1 cellular context compared by ENCODE assay signal in the genomic region with DNA sequence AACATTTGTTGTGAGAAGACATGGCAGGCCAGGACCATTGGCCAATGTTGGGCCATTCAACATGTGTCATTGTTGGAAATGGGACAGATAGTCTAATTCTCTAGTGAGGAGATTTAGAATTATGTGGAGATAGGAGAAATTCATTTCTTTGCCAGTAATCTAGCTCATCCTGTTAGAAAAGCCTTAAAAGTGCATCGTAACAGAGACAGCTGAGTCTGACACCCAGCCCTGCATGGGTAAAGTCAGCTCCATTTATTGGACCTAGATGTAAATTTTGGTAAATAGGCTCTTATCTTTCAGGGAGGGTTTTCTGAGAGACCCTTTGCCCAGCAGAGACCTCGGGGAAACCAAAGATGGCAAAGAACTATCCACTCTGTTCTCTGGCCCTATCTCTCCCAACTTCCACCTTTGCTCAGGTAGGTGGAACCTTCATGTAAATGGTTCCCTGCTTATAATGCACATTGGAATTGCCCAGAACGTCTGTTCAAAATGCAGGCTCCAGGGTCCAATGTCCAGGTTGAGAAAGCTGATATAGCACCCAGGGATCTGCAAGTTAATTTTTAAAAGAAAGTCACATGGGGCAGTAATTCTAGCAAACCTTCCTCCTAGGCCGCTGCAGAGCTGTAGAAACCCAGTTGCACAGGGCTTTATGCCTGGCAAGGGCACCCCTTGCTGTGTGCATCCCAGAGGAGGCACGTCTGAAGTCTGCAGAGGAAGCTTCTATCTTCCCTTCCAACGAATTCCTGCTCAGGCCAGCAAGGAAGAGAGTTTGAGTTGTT.
TF ChIP-seq lines count a peak whose summit lies in the region.

No MANE protein-coding gene starts in this region.

TF ChIP-seq in HepG2, 621 proteins besides CTCF, POLR2A, EP300 and RAD21 (continued from another document and continues in another):
- TF ChIP-seq, protein P1, sequence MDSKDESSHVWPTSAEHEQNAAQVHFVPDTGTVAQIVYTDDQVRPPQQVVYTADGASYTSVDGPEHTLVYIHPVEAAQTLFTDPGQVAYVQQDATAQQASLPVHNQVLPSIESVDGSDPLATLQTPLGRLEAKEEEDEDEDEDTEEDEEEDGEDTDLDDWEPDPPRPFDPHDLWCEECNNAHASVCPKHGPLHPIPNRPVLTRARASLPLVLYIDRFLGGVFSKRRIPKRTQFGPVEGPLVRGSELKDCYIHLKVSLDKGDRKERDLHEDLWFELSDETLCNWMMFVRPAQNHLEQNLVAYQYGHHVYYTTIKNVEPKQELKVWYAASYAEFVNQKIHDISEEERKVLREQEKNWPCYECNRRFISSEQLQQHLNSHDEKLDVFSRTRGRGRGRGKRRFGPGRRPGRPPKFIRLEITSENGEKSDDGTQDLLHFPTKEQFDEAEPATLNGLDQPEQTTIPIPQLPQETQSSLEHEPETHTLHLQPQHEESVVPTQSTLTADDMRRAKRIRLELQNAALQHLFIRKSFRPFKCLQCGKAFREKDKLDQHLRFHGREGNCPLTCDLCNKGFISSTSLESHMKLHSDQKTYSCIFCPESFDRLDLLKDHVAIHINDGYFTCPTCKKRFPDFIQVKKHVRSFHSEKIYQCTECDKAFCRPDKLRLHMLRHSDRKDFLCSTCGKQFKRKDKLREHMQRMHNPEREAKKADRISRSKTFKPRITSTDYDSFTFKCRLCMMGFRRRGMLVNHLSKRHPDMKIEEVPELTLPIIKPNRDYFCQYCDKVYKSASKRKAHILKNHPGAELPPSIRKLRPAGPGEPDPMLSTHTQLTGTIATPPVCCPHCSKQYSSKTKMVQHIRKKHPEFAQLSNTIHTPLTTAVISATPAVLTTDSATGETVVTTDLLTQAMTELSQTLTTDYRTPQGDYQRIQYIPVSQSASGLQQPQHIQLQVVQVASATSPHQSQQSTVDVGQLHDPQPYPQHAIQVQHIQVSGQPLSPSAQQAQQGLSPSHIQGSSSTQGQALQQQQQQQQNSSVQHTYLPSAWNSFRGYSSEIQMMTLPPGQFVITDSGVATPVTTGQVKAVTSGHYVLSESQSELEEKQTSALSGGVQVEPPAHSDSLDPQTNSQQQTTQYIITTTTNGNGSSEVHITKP (CRISPR knock-in tag; IDR thresholded peaks at IDR 0.05; ENCODE audit: low read depth), result peak; percentile 97
- TF ChIP-seq GATAD2A (CRISPR knock-in tag; IDR thresholded peaks at IDR 0.05) (peak; percentile 80), DR1 (CRISPR knock-in tag; IDR thresholded peaks at IDR 0.05) (0 out of 2 replicates have a peak, but pooled peaks have one; percentile 25), ZNF34 (CRISPR knock-in tag; IDR thresholded peaks at IDR 0.05; ENCODE audit: borderline replicate concordance) (no peak), GFI1 (CRISPR knock-in tag; IDR thresholded peaks at IDR 0.05; ENCODE audit: borderline replicate concordance) (peak; percentile 53), REXO4 (CRISPR knock-in tag; IDR thresholded peaks at IDR 0.05; ENCODE audit: borderline replicate concordance) (no peak), ESRRA (CRISPR knock-in tag; IDR thresholded peaks at IDR 0.05; ENCODE audit: low read depth) (peak; percentile 90), SOX13 (IDR thresholded peaks at IDR 0.05) (no peak), SOX13 (CRISPR knock-in tag; conservative IDR thresholded peaks at IDR 0.05 in 1 of 2, IDR thresholded peaks at IDR 0.05 in 1 of 2) (peak in 1 of 2 experiments; percentile 61; a peak in 1 of 4 replicates), PHF8 (CRISPR knock-in tag; IDR thresholded peaks at IDR 0.05) (peak; percentile 58; the same call in 1 of the 2 replicates), JUNB (CRISPR knock-in tag; IDR thresholded peaks at IDR 0.05; ENCODE audit: borderline replicate concordance) (no peak), NR2F6 (IDR thresholded peaks at IDR 0.05) (peak; percentile 53), NR2F6 (CRISPR knock-in tag; IDR thresholded peaks at IDR 0.05) (0 out of 2 replicates have a peak, but pooled peaks have one; percentile 19), ZNF670 (CRISPR knock-in tag; IDR thresholded peaks at IDR 0.05; ENCODE audit: borderline replicate concordance) (no peak), STAG1 (CRISPR knock-in tag; IDR thresholded peaks at IDR 0.05) (0 out of 2 replicates have a peak, but pooled peaks have one; percentile 9), ELF1 (CRISPR knock-in tag; IDR thresholded peaks at IDR 0.05) (no peak), ATAD3A (CRISPR knock-in tag; IDR thresholded peaks at IDR 0.05) (no peak), ZNF878 (CRISPR knock-in tag; IDR thresholded peaks at IDR 0.05) (no peak), MEF2D (CRISPR knock-in tag; IDR thresholded peaks at IDR 0.05) (peak; percentile 37; the same call in 1 of the 2 replicates), SAP130 (CRISPR knock-in tag; IDR thresholded peaks at IDR 0.05; ENCODE audit: low read depth) (peak; percentile 24; the same call in 1 of the 2 replicates), KAT2B (IDR thresholded peaks at IDR 0.05; ENCODE audit: borderline replicate concordance, low read depth, low read length) (no peak), ZNF883 (CRISPR knock-in tag; IDR thresholded peaks at IDR 0.05; ENCODE audit: not compliant biosample characterization) (no peak), SPEN (CRISPR knock-in tag; IDR thresholded peaks at IDR 0.05; ENCODE audit: low read depth) (no peak), SMAD3 (CRISPR knock-in tag; IDR thresholded peaks at IDR 0.05) (no peak), ARNTL (CRISPR knock-in tag; IDR thresholded peaks at IDR 0.05) (peak; percentile 85), ZNF326 (CRISPR knock-in tag; IDR thresholded peaks at IDR 0.05; ENCODE audit: borderline replicate concordance) (no peak), ZNF546 (CRISPR knock-in tag; conservative IDR thresholded peaks at IDR 0.05) (no peak), ZBTB20 (CRISPR knock-in tag; IDR thresholded peaks at IDR 0.05; ENCODE audit: borderline replicate concordance, low read depth) (peak; percentile 61; the same call in 1 of the 2 replicates), RXRB (CRISPR knock-in tag; IDR thresholded peaks at IDR 0.05; ENCODE audit: borderline replicate concordance) (peak; percentile 47), HNF4A (CRISPR knock-in tag; IDR thresholded peaks at IDR 0.05) (peak; percentile 96), ZNF615 (CRISPR knock-in tag; IDR thresholded peaks at IDR 0.05; ENCODE audit: borderline replicate concordance) (no peak), ZNF607 (CRISPR knock-in tag; IDR thresholded peaks at IDR 0.05; ENCODE audit: borderline replicate concordance) (no peak), ZNF333 (CRISPR knock-in tag; IDR thresholded peaks at IDR 0.05; ENCODE audit: borderline replicate concordance) (no peak), DMAP1 (CRISPR knock-in tag; IDR thresholded peaks at IDR 0.05) (0 out of 2 replicates have a peak, but pooled peaks have one; percentile 13), CEBPG (CRISPR knock-in tag; IDR thresholded peaks at IDR 0.05) (0 out of 2 replicates have a peak, but pooled peaks have one; percentile 43)
- TF ChIP-seq, protein P2, sequence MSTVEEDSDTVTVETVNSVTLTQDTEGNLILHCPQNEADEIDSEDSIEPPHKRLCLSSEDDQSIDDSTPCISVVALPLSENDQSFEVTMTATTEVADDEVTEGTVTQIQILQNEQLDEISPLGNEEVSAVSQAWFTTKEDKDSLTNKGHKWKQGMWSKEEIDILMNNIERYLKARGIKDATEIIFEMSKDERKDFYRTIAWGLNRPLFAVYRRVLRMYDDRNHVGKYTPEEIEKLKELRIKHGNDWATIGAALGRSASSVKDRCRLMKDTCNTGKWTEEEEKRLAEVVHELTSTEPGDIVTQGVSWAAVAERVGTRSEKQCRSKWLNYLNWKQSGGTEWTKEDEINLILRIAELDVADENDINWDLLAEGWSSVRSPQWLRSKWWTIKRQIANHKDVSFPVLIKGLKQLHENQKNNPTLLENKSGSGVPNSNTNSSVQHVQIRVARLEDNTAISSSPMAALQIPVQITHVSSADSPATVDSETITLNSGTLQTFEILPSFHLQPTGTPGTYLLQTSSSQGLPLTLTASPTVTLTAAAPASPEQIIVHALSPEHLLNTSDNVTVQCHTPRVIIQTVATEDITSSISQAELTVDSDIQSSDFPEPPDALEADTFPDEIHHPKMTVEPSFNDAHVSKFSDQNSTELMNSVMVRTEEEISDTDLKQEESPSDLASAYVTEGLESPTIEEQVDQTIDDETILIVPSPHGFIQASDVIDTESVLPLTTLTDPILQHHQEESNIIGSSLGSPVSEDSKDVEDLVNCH (CRISPR knock-in tag; IDR thresholded peaks at IDR 0.05), result no peak
- TF ChIP-seq, protein P3, sequence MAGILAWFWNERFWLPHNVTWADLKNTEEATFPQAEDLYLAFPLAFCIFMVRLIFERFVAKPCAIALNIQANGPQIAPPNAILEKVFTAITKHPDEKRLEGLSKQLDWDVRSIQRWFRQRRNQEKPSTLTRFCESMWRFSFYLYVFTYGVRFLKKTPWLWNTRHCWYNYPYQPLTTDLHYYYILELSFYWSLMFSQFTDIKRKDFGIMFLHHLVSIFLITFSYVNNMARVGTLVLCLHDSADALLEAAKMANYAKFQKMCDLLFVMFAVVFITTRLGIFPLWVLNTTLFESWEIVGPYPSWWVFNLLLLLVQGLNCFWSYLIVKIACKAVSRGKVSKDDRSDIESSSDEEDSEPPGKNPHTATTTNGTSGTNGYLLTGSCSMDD (CRISPR knock-in tag; IDR thresholded peaks at IDR 0.05), result no peak
- TF ChIP-seq, protein P4, sequence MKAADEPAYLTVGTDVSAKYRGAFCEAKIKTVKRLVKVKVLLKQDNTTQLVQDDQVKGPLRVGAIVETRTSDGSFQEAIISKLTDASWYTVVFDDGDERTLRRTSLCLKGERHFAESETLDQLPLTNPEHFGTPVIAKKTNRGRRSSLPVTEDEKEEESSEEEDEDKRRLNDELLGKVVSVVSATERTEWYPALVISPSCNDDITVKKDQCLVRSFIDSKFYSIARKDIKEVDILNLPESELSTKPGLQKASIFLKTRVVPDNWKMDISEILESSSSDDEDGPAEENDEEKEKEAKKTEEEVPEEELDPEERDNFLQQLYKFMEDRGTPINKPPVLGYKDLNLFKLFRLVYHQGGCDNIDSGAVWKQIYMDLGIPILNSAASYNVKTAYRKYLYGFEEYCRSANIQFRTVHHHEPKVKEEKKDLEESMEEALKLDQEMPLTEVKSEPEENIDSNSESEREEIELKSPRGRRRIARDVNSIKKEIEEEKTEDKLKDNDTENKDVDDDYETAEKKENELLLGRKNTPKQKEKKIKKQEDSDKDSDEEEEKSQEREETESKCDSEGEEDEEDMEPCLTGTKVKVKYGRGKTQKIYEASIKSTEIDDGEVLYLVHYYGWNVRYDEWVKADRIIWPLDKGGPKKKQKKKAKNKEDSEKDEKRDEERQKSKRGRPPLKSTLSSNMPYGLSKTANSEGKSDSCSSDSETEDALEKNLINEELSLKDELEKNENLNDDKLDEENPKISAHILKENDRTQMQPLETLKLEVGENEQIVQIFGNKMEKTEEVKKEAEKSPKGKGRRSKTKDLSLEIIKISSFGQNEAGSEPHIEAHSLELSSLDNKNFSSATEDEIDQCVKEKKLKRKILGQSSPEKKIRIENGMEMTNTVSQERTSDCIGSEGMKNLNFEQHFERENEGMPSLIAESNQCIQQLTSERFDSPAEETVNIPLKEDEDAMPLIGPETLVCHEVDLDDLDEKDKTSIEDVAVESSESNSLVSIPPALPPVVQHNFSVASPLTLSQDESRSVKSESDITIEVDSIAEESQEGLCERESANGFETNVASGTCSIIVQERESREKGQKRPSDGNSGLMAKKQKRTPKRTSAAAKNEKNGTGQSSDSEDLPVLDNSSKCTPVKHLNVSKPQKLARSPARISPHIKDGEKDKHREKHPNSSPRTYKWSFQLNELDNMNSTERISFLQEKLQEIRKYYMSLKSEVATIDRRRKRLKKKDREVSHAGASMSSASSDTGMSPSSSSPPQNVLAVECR (CRISPR knock-in tag; IDR thresholded peaks at IDR 0.05; ENCODE audit: borderline replicate concordance), result 0 out of 2 replicates have a peak, but pooled peaks have one; percentile 25
- TF ChIP-seq, protein P5, sequence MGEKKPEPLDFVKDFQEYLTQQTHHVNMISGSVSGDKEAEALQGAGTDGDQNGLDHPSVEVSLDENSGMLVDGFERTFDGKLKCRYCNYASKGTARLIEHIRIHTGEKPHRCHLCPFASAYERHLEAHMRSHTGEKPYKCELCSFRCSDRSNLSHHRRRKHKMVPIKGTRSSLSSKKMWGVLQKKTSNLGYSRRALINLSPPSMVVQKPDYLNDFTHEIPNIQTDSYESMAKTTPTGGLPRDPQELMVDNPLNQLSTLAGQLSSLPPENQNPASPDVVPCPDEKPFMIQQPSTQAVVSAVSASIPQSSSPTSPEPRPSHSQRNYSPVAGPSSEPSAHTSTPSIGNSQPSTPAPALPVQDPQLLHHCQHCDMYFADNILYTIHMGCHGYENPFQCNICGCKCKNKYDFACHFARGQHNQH (CRISPR knock-in tag; IDR thresholded peaks at IDR 0.05), result 0 out of 2 replicates have a peak, but pooled peaks have one; percentile 27
- TF ChIP-seq, protein P6, sequence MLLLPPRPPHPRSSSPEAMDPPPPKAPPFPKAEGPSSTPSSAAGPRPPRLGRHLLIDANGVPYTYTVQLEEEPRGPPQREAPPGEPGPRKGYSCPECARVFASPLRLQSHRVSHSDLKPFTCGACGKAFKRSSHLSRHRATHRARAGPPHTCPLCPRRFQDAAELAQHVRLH (CRISPR knock-in tag; IDR thresholded peaks at IDR 0.05; ENCODE audit: borderline replicate concordance, low read depth), result peak; percentile 29; the same call in 1 of the 2 replicates
- TF ChIP-seq, protein P7, sequence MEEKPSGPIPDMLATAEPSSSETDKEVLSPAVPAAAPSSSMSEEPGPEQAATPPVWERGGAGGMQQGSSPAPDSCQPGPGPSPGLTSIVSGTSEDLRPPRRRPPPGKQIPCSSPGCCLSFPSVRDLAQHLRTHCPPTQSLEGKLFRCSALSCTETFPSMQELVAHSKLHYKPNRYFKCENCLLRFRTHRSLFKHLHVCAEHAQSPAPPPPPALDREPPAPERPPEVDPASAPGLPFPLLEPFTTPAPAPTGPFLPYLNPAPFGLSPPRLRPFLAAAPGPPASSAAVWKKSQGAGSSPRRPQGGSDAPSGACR (CRISPR knock-in tag; IDR thresholded peaks at IDR 0.05), result no peak
- TF ChIP-seq, protein P8, sequence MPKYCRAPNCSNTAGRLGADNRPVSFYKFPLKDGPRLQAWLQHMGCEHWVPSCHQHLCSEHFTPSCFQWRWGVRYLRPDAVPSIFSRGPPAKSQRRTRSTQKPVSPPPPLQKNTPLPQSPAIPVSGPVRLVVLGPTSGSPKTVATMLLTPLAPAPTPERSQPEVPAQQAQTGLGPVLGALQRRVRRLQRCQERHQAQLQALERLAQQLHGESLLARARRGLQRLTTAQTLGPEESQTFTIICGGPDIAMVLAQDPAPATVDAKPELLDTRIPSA (CRISPR knock-in tag; IDR thresholded peaks at IDR 0.05; ENCODE audit: borderline replicate concordance), result no peak
- TF ChIP-seq, protein P9, sequence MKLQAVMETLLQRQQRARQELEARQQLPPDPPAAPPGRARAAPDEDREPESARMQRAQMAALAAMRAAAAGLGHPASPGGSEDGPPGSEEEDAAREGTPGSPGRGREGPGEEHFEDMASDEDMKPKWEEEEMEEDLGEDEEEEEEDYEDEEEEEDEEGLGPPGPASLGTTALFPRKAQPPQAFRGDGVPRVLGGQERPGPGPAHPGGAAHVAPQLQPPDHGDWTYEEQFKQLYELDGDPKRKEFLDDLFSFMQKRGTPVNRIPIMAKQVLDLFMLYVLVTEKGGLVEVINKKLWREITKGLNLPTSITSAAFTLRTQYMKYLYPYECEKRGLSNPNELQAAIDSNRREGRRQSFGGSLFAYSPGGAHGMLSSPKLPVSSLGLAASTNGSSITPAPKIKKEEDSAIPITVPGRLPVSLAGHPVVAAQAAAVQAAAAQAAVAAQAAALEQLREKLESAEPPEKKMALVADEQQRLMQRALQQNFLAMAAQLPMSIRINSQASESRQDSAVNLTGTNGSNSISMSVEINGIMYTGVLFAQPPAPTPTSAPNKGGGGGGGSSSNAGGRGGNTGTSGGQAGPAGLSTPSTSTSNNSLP (IDR thresholded peaks at IDR 0.05; ENCODE audit: low read depth, low read length), result peak; percentile 62
